In the genomic region with DNA sequence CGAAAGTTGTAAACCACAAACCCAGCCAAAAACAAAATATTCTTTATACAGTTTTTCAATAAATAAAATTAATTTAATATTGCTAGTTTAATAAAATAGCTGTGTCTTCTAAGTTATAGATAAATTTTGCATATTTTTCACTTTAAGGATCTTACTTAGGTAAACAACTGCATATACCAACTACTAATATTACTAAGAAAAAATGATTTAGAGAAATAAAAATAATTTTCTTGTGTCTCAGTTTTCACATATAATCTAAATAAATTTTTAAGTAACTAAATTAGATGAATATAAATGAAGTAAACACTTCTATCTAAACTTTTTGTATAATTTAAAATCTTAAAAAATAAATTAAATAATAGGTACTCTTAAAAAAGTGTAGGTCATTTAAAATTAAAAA, we compare ENCODE assay signal across 9 cellular contexts.
"Had no signal": no experiment of that assay in that cellular context is flagged by ENCODE, and none has a peak within 500 bp of the region (broad histone marks: within the 10 kb centered on the region; RNA-seq: fewer than 3 reads in every experiment).

No MANE protein-coding gene starts in this region.

- ATAC-seq: HCT116, HepG2 had no signal

- H3K9me3 ChIP-seq: HAP-1 had no signal

- H3K36me3 Mint-ChIP-seq: IgD-negative memory B cell had no signal

- H3K4me3 Mint-ChIP-seq: IgD-negative memory B cell had no signal

- H3K36me3 ChIP-seq: HAP-1 had no signal

- DNase-seq: GM23248, GOT3, H7, KG1 had no signal

- H2AFZ ChIP-seq: GM23248 had no signal

- H3K4me1 ChIP-seq: HAP-1 had no signal

- H3K4me3 ChIP-seq: GM23248, HAP-1 had no signal

- H3K9ac ChIP-seq: GM23248 had no signal

- H3K27ac ChIP-seq: GM23248, HL-60 had no signal

- FAIRE-seq: HepG2 had no signal

- H3K27me3 Mint-ChIP-seq: IgD-negative memory B cell had no signal
